ENCODE assay signal across 21 cellular contexts in the genomic region with DNA sequence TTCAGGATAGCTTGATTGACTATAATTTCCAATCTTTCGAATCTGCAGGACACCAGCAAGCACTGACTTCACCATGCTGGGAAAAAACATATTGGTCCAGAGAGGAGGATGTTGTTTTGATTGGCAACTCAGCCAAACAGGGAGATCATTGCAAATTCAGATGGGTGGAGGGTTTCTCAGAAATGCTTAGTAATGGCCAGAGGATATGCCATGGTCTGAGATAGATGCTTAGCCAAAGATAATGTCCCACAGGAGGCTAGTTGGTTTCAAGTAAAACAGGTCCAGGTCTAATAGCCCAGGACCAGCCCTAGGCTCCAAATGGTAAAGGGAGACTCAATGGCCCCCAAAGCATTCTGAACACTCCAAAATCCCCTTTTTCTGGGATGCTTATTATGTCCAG.
"Had no signal": no experiment of that assay in that cellular context is flagged by ENCODE, and none has a peak within 500 bp of the region (broad histone marks: within the 10 kb centered on the region; RNA-seq: fewer than 3 reads in every experiment).

No MANE protein-coding gene starts in this region.

- H3K79me2 ChIP-seq: parathyroid adenoma had no signal

- H3K27ac Mint-ChIP-seq: activated naive CD4-positive, alpha-beta T cell treated with anti-CD3 and anti-CD28 coated beads, Interleukin-2, amount 50 U/mL, for 24 hours; immature natural killer cell; naive thymus-derived CD4-positive, alpha-beta T cell; stimulated activated memory B cell treated with anti-CD40 and anti-IgM and Interleukin-4, amounts not matched to agents 10 μg/mL and 1 μg/mL and 100 μg/mL, for 72 hours had no signal

- H3K9ac ChIP-seq: parathyroid adenoma had no signal

- H3K9me3 Mint-ChIP-seq: activated naive CD4-positive, alpha-beta T cell treated with anti-CD3 and anti-CD28 coated beads, Interleukin-2, amount 50 U/mL, for 24 hours; immature natural killer cell; stimulated activated memory B cell treated with anti-CD40 and anti-IgM and Interleukin-4, amounts not matched to agents 10 μg/mL and 1 μg/mL and 100 μg/mL, for 72 hours had no signal

- H3K27me3 Mint-ChIP-seq: activated naive CD4-positive, alpha-beta T cell treated with anti-CD3 and anti-CD28 coated beads, Interleukin-2, amount 50 U/mL, for 24 hours; stimulated activated memory B cell treated with anti-CD40 and anti-IgM and Interleukin-4, amounts not matched to agents 10 μg/mL and 1 μg/mL and 100 μg/mL, for 72 hours had no signal

- H3K27ac ChIP-seq: ascending aorta, breast epithelium, left ventricle myocardium inferior, parathyroid adenoma, right lobe of liver, WERI-Rb-1 had no signal

- H3K27me3 ChIP-seq: ascending aorta, breast epithelium, esophagus squamous epithelium, right lobe of liver had no signal

- H3K4me3 ChIP-seq: ascending aorta, breast epithelium, esophagus squamous epithelium, left ventricle myocardium inferior, right lobe of liver, thoracic aorta had no signal

- H3K36me3 Mint-ChIP-seq: activated naive CD4-positive, alpha-beta T cell treated with anti-CD3 and anti-CD28 coated beads, Interleukin-2, amount 50 U/mL, for 24 hours; immature natural killer cell; stimulated activated memory B cell treated with anti-CD40 and anti-IgM and Interleukin-4, amounts not matched to agents 10 μg/mL and 1 μg/mL and 100 μg/mL, for 72 hours had no signal

- H3K9me3 ChIP-seq: ascending aorta, breast epithelium, esophagus squamous epithelium, right lobe of liver, thoracic aorta had no signal

- H2AFZ ChIP-seq: parathyroid adenoma had no signal

- H3K36me3 ChIP-seq: ascending aorta, breast epithelium, esophagus squamous epithelium, left ventricle myocardium inferior, right lobe of liver, thoracic aorta, WERI-Rb-1 had no signal

- DNase-seq: activated CD4-positive, alpha-beta T cell treated with anti-CD3 and anti-CD28 coated beads for 1 hour; activated CD8-positive, alpha-beta memory T cell treated with anti-CD3 and anti-CD28 coated beads for 24 hours; activated CD8-positive, alpha-beta memory T cell treated with anti-CD3 and anti-CD28 coated beads, Interleukin-2, amount 50 U/mL, for 48 hours; activated effector memory CD4-positive, alpha-beta T cell treated with Interleukin-2 at 50 U/mL for 16 hours; activated T-cell treated with anti-CD3 and anti-CD28 coated beads, Interleukin-2, amount 50 U/mL, for 48 hours; effector CD4-positive, alpha-beta T cell; esophagus squamous epithelium; immature natural killer cell; kidney glomerular epithelial cell; left ventricle myocardium inferior; naive thymus-derived CD4-positive, alpha-beta T cell; right lobe of liver; stimulated activated CD4-positive, alpha-beta T cell treated with anti-CD3 and anti-CD28 coated beads, Interleukin-4, amount 100 ng/mL, for 24 hours; T1000; WERI-Rb-1 had no signal

- H3K4me3 Mint-ChIP-seq: activated naive CD4-positive, alpha-beta T cell treated with anti-CD3 and anti-CD28 coated beads, Interleukin-2, amount 50 U/mL, for 24 hours; immature natural killer cell; naive thymus-derived CD4-positive, alpha-beta T cell; stimulated activated memory B cell treated with anti-CD40 and anti-IgM and Interleukin-4, amounts not matched to agents 10 μg/mL and 1 μg/mL and 100 μg/mL, for 72 hours had no signal

- ATAC-seq: naive thymus-derived CD4-positive, alpha-beta T cell; right lobe of liver; stimulated activated memory B cell treated with anti-CD40 and anti-IgM and Interleukin-4, amounts not matched to agents 10 μg/mL and 1 μg/mL and 100 μg/mL, for 72 hours had no signal

- H3K4me1 ChIP-seq: ascending aorta, breast epithelium, left ventricle myocardium inferior, parathyroid adenoma, right lobe of liver had no signal
